In the genomic region with DNA sequence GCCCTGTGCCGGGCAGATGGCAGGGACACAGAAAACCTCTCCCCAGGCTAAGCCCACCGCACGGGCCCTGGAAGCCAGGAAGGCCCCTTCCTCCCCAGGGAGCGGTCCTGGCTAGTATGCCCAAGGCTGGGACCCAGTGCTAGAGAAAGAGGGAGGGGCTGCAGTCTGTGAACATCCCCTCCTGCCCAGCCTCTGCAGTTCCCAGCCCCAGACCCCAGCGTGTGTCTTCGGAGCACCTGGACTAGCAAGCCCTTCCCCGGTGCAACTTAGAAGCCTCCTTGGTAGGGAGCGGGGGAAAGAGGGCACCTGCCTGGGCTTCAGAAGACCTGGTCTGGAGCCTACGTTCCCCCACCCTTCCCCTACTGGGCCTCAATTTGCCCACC, we compare ENCODE assay signal across 10 cellular contexts. TPM values are rescaled to one million over a fixed set of nuclear protein-coding genes. Genes with fewer than 3 reads are reported as not detected.
A peak's percentile ranks its signal among the peaks of the same experiment; 100 is the strongest.
DNase-seq lines count a peak whose midpoint lies in the region; ATAC-seq, FAIRE-seq and TF ChIP-seq lines count a peak whose summit lies in the region.
"Had no signal": no experiment of that assay in that cellular context is flagged by ENCODE, and none has a peak within 500 bp of the region (broad histone marks: within the 10 kb centered on the region; RNA-seq: fewer than 3 reads in every experiment).

No MANE protein-coding gene starts in this region.

- H3K36me3 ChIP-seq in SJCRH30 (no peaks in the 10 kb centered on the region), hepatocyte (replicated peaks; ENCODE audit: insufficient read depth, low read depth) (no peaks in the 10 kb centered on the region), sigmoid colon (no peaks in the 10 kb centered on the region)
- H3K36me3 ChIP-seq: BE2C, upper lobe of left lung had no signal

- no peak for ATAC-seq in activated naive CD8-positive, alpha-beta T cell treated with anti-CD3 and anti-CD28 coated beads, Interleukin-2, amount 50 U/mL, for 24 hours

- H2AFZ ChIP-seq in hepatocyte, result no peak overlapping the region

- H3K79me2 ChIP-seq in hepatocyte, result peaks cover 15% of the 10 kb centered on the region

- H3K9me3 ChIP-seq in SJCRH30 (replicated peaks) (no peaks in the 10 kb centered on the region), hepatocyte (ENCODE audit: low read depth) (no peaks in the 10 kb centered on the region), sigmoid colon (no peaks in the 10 kb centered on the region)
- H3K9me3 ChIP-seq: BE2C, upper lobe of left lung had no signal

- H3K27ac ChIP-seq in SJCRH30, result no peak overlapping the region
- no peak overlapping the region for H3K27ac ChIP-seq in hepatocyte
- H3K27ac ChIP-seq in sigmoid colon, result no peak overlapping the region

- TF ChIP-seq POLR2A in sigmoid colon (IDR thresholded peaks at IDR 0.05) (no peak), GM12892 (IDR thresholded peaks at IDR 0.05; ENCODE audit: low read depth, low read length) (no peak)

- peak overlapping the region; percentile 75 for H3K4me3 Mint-ChIP-seq in activated naive CD8-positive, alpha-beta T cell
- H3K4me3 Mint-ChIP-seq in activated naive CD8-positive, alpha-beta T cell treated with anti-CD3 and anti-CD28 coated beads, Interleukin-2, amount 50 U/mL, for 24 hours, result no peak overlapping the region
- peak overlapping the region; percentile 89 for H3K4me3 Mint-ChIP-seq in type B pancreatic cell

- H3K4me2 ChIP-seq in hepatocyte, result peak overlapping the region; percentile 100

- no peak for FAIRE-seq in GM12892 (lab: Jason Lieb, UNC)

- intact Hi-C loops in sigmoid colon (cut with DNase I), result loop anchor here (5.0 kb wide), 1 partner anchor 158 kb away; no protein-coding TSS in a partner anchor

- H3K4me3 ChIP-seq in SJCRH30 (peak overlapping the region; percentile 72; the same call in 1 of the 2 replicates), hepatocyte (no peak overlapping the region), sigmoid colon (no peak overlapping the region)

- 85% methylated on average over 9 of the region's 9 CpGs for WGBS in hepatocyte (ENCODE audit: low lambda C conversion rate, missing lambda C conversion rate)
- WGBS in sigmoid colon, 2 donors, result 35 to 82% methylated on average over 9 of the region's 9 CpGs

- no peaks in the 10 kb centered on the region for H3K9me2 ChIP-seq in hepatocyte (replicated peaks; ENCODE audit: insufficient read depth)

- TF ChIP-seq CTCF in hepatocyte (IDR thresholded peaks at IDR 0.05; ENCODE audit: poor library complexity), result no peak
- TF ChIP-seq CTCF in type B pancreatic cell (conservative IDR thresholded peaks at IDR 0.05), result no peak
- no peak for TF ChIP-seq CTCF in sigmoid colon (IDR thresholded peaks at IDR 0.05)

- no peak for TF ChIP-seq EP300 in sigmoid colon (IDR thresholded peaks at IDR 0.05)

- H3K27me3 ChIP-seq in SJCRH30 (0 out of 2 replicates have a peak, but pooled peaks cover 2% of the 10 kb centered on the region), hepatocyte (no peaks in the 10 kb centered on the region), sigmoid colon (peaks cover 16 to 41% (median 20%) of the 10 kb centered on the region in 3 donors)

- no peaks in the 10 kb centered on the region for H4K20me1 ChIP-seq in hepatocyte (ENCODE audit: insufficient read depth, poor library complexity, severe bottlenecking)

- H3K36me3 Mint-ChIP-seq in activated naive CD8-positive, alpha-beta T cell, result no peaks in the 10 kb centered on the region
- no peaks in the 10 kb centered on the region for H3K36me3 Mint-ChIP-seq in activated naive CD8-positive, alpha-beta T cell treated with anti-CD3 and anti-CD28 coated beads, Interleukin-2, amount 50 U/mL, for 24 hours (ENCODE audit: low read depth)
- H3K36me3 Mint-ChIP-seq in type B pancreatic cell, result no peaks in the 10 kb centered on the region

- DNase-seq in activated naive CD8-positive, alpha-beta T cell treated with anti-CD3 and anti-CD28 coated beads, Interleukin-2, amount 50 U/mL, for 24 hours, result no peak
- DNase-seq in SJCRH30 (no peak), hepatocyte (ENCODE audit: low spot score) (no peak), type B pancreatic cell (ENCODE audit: extremely low spot score, unreplicated experiment) (no peak), sigmoid colon (no peak), GM12892 (ENCODE audit: insufficient read length) (no peak), T-helper 9 cell (no peak)

- no peaks in the 10 kb centered on the region for H3K9me3 Mint-ChIP-seq in activated naive CD8-positive, alpha-beta T cell (ENCODE audit: low read depth)
- no peaks in the 10 kb centered on the region for H3K9me3 Mint-ChIP-seq in activated naive CD8-positive, alpha-beta T cell treated with anti-CD3 and anti-CD28 coated beads, Interleukin-2, amount 50 U/mL, for 24 hours
- no peaks in the 10 kb centered on the region for H3K9me3 Mint-ChIP-seq in type B pancreatic cell

- no peak overlapping the region for H3K27ac Mint-ChIP-seq in activated naive CD8-positive, alpha-beta T cell
- no peak overlapping the region for H3K27ac Mint-ChIP-seq in activated naive CD8-positive, alpha-beta T cell treated with anti-CD3 and anti-CD28 coated beads, Interleukin-2, amount 50 U/mL, for 24 hours
- no peak overlapping the region for H3K27ac Mint-ChIP-seq in type B pancreatic cell

- H3K27me3 Mint-ChIP-seq in activated naive CD8-positive, alpha-beta T cell, result peaks cover 7% of the 10 kb centered on the region
- peaks cover 17% of the 10 kb centered on the region for H3K27me3 Mint-ChIP-seq in activated naive CD8-positive, alpha-beta T cell treated with anti-CD3 and anti-CD28 coated beads, Interleukin-2, amount 50 U/mL, for 24 hours
- H3K27me3 Mint-ChIP-seq in type B pancreatic cell, result peaks cover 4% of the 10 kb centered on the region

- H3K4me1 ChIP-seq in SJCRH30 (peaks cover 14% of the 10 kb centered on the region), hepatocyte (ENCODE audit: insufficient read depth) (peaks cover 26% of the 10 kb centered on the region), sigmoid colon (peaks cover 0 to 40% (median 37%) of the 10 kb centered on the region in 4 donors)

- H3K4me1 Mint-ChIP-seq in activated naive CD8-positive, alpha-beta T cell (ENCODE audit: low read depth), result peaks cover 27% of the 10 kb centered on the region
- H3K4me1 Mint-ChIP-seq in activated naive CD8-positive, alpha-beta T cell treated with anti-CD3 and anti-CD28 coated beads, Interleukin-2, amount 50 U/mL, for 24 hours, result peaks cover 20% of the 10 kb centered on the region
- peaks cover 29% of the 10 kb centered on the region for H3K4me1 Mint-ChIP-seq in type B pancreatic cell (ENCODE audit: unreplicated experiment)

RNA-seq across cellular contexts. Expression of a gene that starts 2.1 kb away (rescaled TPM):
- total RNA-seq in SJCRH30 (2014; rRNA removed; shearing (Covaris generic)), result 3.7 and 5.3 TPM in 2 replicates
- 11.6 and 13.3 TPM in 2 replicates for total RNA-seq in hepatocyte
- polyA plus RNA-seq in hepatocyte, result 9.3 and 11.5 TPM in 2 replicates
- total RNA-seq in type B pancreatic cell (ENCODE audit: low replicate concordance), result 28.5 and 30.6 TPM in 2 replicates
- 1 to 10 TPM; 2.5 to 7.5 (median 5.2) TPM for total RNA-seq in sigmoid colon
- polyA plus RNA-seq in sigmoid colon, result 10 to 100 TPM in 1 of 3 donors, 1 to 10 TPM in 2; 4.2 to 18.8 (median 5.4) TPM
- 0.11 TPM for polyA plus RNA-seq in GM12892 (2012; ENCODE audit: missing spikeins)

RNA-seq across cellular contexts. Expression of a gene that starts 23.4 kb away (rescaled TPM):
- total RNA-seq in SJCRH30 (2014; rRNA removed; shearing (Covaris generic)), result 4.1 and 4.6 TPM in 2 replicates
- total RNA-seq in hepatocyte, result 4.8 and 14.0 TPM in 2 replicates
- polyA plus RNA-seq in hepatocyte, result 7.1 and 16.9 TPM in 2 replicates
- total RNA-seq in type B pancreatic cell (ENCODE audit: low replicate concordance), result 27.0 and 29.4 TPM in 2 replicates
- 10 to 100 TPM in 1 of 4 donors, 1 to 10 TPM in 3; 2.5 to 11.6 (median 5.5) TPM for total RNA-seq in sigmoid colon
- polyA plus RNA-seq in sigmoid colon, result 10 to 100 TPM in 1 of 3 donors, 1 to 10 TPM in 2; 3.5 to 65.9 (median 7.8) TPM
- polyA plus RNA-seq in GM12892 (2012; ENCODE audit: missing spikeins), result not detected
